In genomic region chr1:29122662-29122986, GRCh38 we compare ENCODE assay signal across 8 cellular contexts. TPM values are rescaled to one million over a fixed set of nuclear protein-coding genes. Genes with fewer than 3 reads are reported as not detected.
DNase-seq lines count a peak whose midpoint lies in the region; ATAC-seq and TF ChIP-seq lines count a peak whose summit lies in the region.

No MANE protein-coding gene starts in this region.

- ATAC-seq in lower lobe of right lung: peak; percentile 45 to 49
- no peak for ATAC-seq in GM18502 (IDR thresholded peaks at IDR 0.05; ENCODE audit: poor library complexity, unreplicated experiment)

- under 1% methylated on average over 34 of the region's 34 CpGs for WGBS in urinary bladder

- intact Hi-C loops in lower lobe of right lung (cut with DNase I): no loop called here

- H3K36me3 ChIP-seq in lower lobe of right lung (peaks cover 11% of the 10 kb centered on the region), urinary bladder (ENCODE audit: insufficient read depth) (no peaks in the 10 kb centered on the region)

- H3K9me3 ChIP-seq in lower lobe of right lung: no peaks in the 10 kb centered on the region

- H3K4me3 ChIP-seq in lower lobe of right lung (peak overlapping the region; percentile 70), urinary bladder (ENCODE audit: low read depth, low read length) (peak overlapping the region; percentile 52)

- peaks cover 48% of the 10 kb centered on the region for H3K27me3 ChIP-seq in lower lobe of right lung (ENCODE audit: low read depth)

- DNase-seq in activated T-cell treated with anti-CD3 and anti-CD28 coated beads, Interleukin-2, amount 50 U/mL, for 1 hour: peak; percentile 38
- no peak for DNase-seq in activated T-cell treated with anti-CD3 and anti-CD28 coated beads for 4 hours
- peak; percentile 24 for DNase-seq in dermis blood vessel endothelial cell
- DNase-seq in lower lobe of right lung: peak; percentile 50
- no peak for DNase-seq in NCI-H146 treated with DMSO at 0.1 percent for 48 hours (lab: John Stamatoyannopoulos, UW; ENCODE audit: unreplicated experiment)
- no peak for DNase-seq in cerebellar cortex (ENCODE audit: low spot score)

- H3K27ac ChIP-seq in lower lobe of right lung (peak overlapping the region; percentile 91), urinary bladder (ENCODE audit: low read depth) (peak overlapping the region; percentile 91)

- H3K4me1 ChIP-seq in lower lobe of right lung (peaks cover 27% of the 10 kb centered on the region), urinary bladder (ENCODE audit: insufficient read depth) (peaks cover 3% of the 10 kb centered on the region)

- TF ChIP-seq CTCF in lower lobe of right lung (IDR thresholded peaks at IDR 0.05): no peak

RNA-seq across cellular contexts. Expression of gene TMEM200B, which starts 1.1 kb away (rescaled TPM):
- total RNA-seq in dermis blood vessel endothelial cell: 0.28 and 0.34 TPM in 2 replicates
- total RNA-seq in lower lobe of right lung: 4.3 TPM
- 20.4 TPM for total RNA-seq in urinary bladder
- 40.7 TPM for polyA plus RNA-seq in urinary bladder

RNA-seq across cellular contexts. Expression of gene SRSF4, which starts 59.1 kb away (rescaled TPM):
- total RNA-seq in dermis blood vessel endothelial cell: 47.2 and 52.9 TPM in 2 replicates
- 73.9 TPM for total RNA-seq in lower lobe of right lung
- 57.3 TPM for total RNA-seq in urinary bladder
- polyA plus RNA-seq in urinary bladder: 88.1 TPM

Comparison
In these comparisons a context has a peak if more than half of its experiments do, and no peak if none do; other contexts are left out.
1. DNase-seq: peak in activated T-cell treated with anti-CD3 and anti-CD28 coated beads, Interleukin-2, amount 50 U/mL, for 1 hour (single experiment), dermis blood vessel endothelial cell (single experiment) and lower lobe of right lung (single experiment); none in activated T-cell treated with anti-CD3 and anti-CD28 coated beads for 4 hours (single experiment), NCI-H146 treated with DMSO at 0.1 percent for 48 hours (single experiment) and cerebellar cortex (single experiment).